13 cellular contexts compared by ENCODE assay signal in genomic region chr6:30200551-30201281, GRCh38. TPM values are rescaled to one million over a fixed set of nuclear protein-coding genes. Genes with fewer than 3 reads are reported as not detected.
DNase-seq lines count a peak whose midpoint lies in the region; ATAC-seq and TF ChIP-seq lines count a peak whose summit lies in the region.
"Had no signal": no experiment of that assay in that cellular context is flagged by ENCODE, and none has a peak within 500 bp of the region (broad histone marks: within the 10 kb centered on the region; RNA-seq: fewer than 3 reads in every experiment).

No MANE protein-coding gene starts in this region.

- in situ Hi-C loops in GM13976 (cut with MboI; ENCODE audit: low sequenced_read_pairs, unreplicated experiment): no loop called here

- peaks cover 18 to 34% (median 28%) of the 10 kb centered on the region in 4 donors for H3K36me3 ChIP-seq in liver (ENCODE audit: control insufficient read depth in 4 of 4, insufficient read depth in 3 of 4, low read depth in 1 of 4, low read length in 3 of 4)

- peak in 1 of 2 donors; percentile 19 for TF ChIP-seq RAD21 in liver (IDR thresholded peaks at IDR 0.05)

- peak; percentile 67 for DNase-seq in GM13976 (ENCODE audit: low spot score)
- DNase-seq in NOMO-1 treated with DMSO at 0.1 percent for 48 hours (lab: John Stamatoyannopoulos, UW; ENCODE audit: unreplicated experiment): peak; percentile 88
- DNase-seq in NCI-H2196 treated with DMSO at 0.1 percent for 48 hours (lab: John Stamatoyannopoulos, UW; ENCODE audit: unreplicated experiment): no peak
- no peak for DNase-seq in H4 (ENCODE audit: low spot score)
- no peak for DNase-seq in left ventricle myocardium superior
- DNase-seq: activated naive CD8-positive, alpha-beta T cell treated with anti-CD3 and anti-CD28 coated beads, Interleukin-2, amount 50 U/mL, for 24 hours; mesendoderm; NCI-H1092; upper lobe of left lung had no signal

- H3K4me1 ChIP-seq in liver (ENCODE audit: control insufficient read depth in 4 of 4, insufficient read depth in 4 of 4, low read length in 3 of 4): peaks cover 6 to 56% (median 52%) of the 10 kb centered on the region in 4 donors

- peak overlapping the region in 1 of 3 donors; percentile 9 for H3K4me3 ChIP-seq in liver (ENCODE audit: low read depth in 1 of 3, low read length in 3 of 3)
- H3K4me3 ChIP-seq: upper lobe of left lung had no signal

- peak overlapping the region in 1 of 2 donors; percentile 24 for H3K9ac ChIP-seq in liver (ENCODE audit: low read depth in 1 of 2, low read length in 2 of 2)

- intact Hi-C loops in left ventricle myocardium superior (cut with micrococcal nuclease): no loop called here

- TF ChIP-seq CTCF in GM13976 (IDR thresholded peaks at IDR 0.05; ENCODE audit: borderline replicate concordance, control extremely low read depth, extremely low read depth, insufficient read depth, missing control alignments) (no peak), liver (IDR thresholded peaks at IDR 0.05; ENCODE audit: low read depth, low read length, missing input control) (no peak)

- no peaks in the 10 kb centered on the region for H3K9me3 ChIP-seq in liver (ENCODE audit: control insufficient read depth in 4 of 4, low read length in 3 of 4)
- H3K9me3 ChIP-seq: upper lobe of left lung had no signal

- peak; percentile 72 for ATAC-seq in GM21723 (IDR thresholded peaks at IDR 0.05; ENCODE audit: unreplicated experiment)
- ATAC-seq in HG02884 (IDR thresholded peaks at IDR 0.05; ENCODE audit: unreplicated experiment): no peak
- no peak for ATAC-seq in left ventricle myocardium superior
- ATAC-seq: activated naive CD8-positive, alpha-beta T cell treated with anti-CD3 and anti-CD28 coated beads, Interleukin-2, amount 50 U/mL, for 24 hours had no signal

- H3K27ac ChIP-seq in liver (ENCODE audit: low read depth in 1 of 2, low read length in 2 of 2): peak overlapping the region; percentile 72 to 76
- H3K27ac ChIP-seq: upper lobe of left lung had no signal

- no peaks in the 10 kb centered on the region for H3K27me3 ChIP-seq in liver (ENCODE audit: control insufficient read depth in 4 of 4, insufficient read depth in 4 of 4, low read length in 3 of 4)
- H3K27me3 ChIP-seq: upper lobe of left lung had no signal

- WGBS in liver: 27% methylated on average over 6 of the region's 6 CpGs

TF ChIP-seq in liver, 16 proteins besides CTCF, POLR2A, EP300 and RAD21:
- TF ChIP-seq JUND (IDR thresholded peaks at IDR 0.05) (peak; percentile 24 to 62), TAF1 (conservative IDR thresholded peaks at IDR 0.05) (no peak), SP1 (IDR thresholded peaks at IDR 0.05) (peak; percentile 86), NR2F2 (IDR thresholded peaks at IDR 0.05) (peak; percentile 44), FOXA1 (IDR thresholded peaks at IDR 0.05) (peak; percentile 59), YY1 (IDR thresholded peaks at IDR 0.05) (peak; percentile 90), HNF4G (IDR thresholded peaks at IDR 0.05) (peak; percentile 52), RXRA (IDR thresholded peaks at IDR 0.05) (peak; percentile 87 to 93), HNF4A (conservative IDR thresholded peaks at IDR 0.05) (peak; percentile 70 to 81), ATF3 (IDR thresholded peaks at IDR 0.05) (no peak), EGR1 (IDR thresholded peaks at IDR 0.05; ENCODE audit: low read depth in 2 of 2) (no peak), FOXA2 (IDR thresholded peaks at IDR 0.05) (peak; percentile 40), REST (IDR thresholded peaks at IDR 0.05) (peak; percentile 14), GABPA (IDR thresholded peaks at IDR 0.05 in 1 of 2, conservative IDR thresholded peaks at IDR 0.05 in 1 of 2) (peak in 1 of 2 donors; percentile 60)
- TF ChIP-seq, protein P1, sequence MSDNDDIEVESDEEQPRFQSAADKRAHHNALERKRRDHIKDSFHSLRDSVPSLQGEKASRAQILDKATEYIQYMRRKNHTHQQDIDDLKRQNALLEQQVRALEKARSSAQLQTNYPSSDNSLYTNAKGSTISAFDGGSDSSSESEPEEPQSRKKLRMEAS (IDR thresholded peaks at IDR 0.05): peak; percentile 82
- TF ChIP-seq, protein P2, sequence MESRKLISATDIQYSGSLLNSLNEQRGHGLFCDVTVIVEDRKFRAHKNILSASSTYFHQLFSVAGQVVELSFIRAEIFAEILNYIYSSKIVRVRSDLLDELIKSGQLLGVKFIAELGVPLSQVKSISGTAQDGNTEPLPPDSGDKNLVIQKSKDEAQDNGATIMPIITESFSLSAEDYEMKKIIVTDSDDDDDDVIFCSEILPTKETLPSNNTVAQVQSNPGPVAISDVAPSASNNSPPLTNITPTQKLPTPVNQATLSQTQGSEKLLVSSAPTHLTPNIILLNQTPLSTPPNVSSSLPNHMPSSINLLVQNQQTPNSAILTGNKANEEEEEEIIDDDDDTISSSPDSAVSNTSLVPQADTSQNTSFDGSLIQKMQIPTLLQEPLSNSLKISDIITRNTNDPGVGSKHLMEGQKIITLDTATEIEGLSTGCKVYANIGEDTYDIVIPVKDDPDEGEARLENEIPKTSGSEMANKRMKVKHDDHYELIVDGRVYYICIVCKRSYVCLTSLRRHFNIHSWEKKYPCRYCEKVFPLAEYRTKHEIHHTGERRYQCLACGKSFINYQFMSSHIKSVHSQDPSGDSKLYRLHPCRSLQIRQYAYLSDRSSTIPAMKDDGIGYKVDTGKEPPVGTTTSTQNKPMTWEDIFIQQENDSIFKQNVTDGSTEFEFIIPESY (IDR thresholded peaks at IDR 0.05): peak; percentile 81

RNA-seq across cellular contexts. Expression of gene TRIM26, which starts 12.5 kb away (rescaled TPM):
- total RNA-seq in liver: 10 to 100 TPM; 14.9 to 50.1 TPM
- polyA plus RNA-seq in liver: 10 to 100 TPM; 16.9 to 30.9 TPM
- total RNA-seq in H4 (2014; rRNA removed; shearing (Covaris generic)): 39.6 and 50.5 TPM in 2 replicates
- total RNA-seq in left ventricle myocardium superior: 21.9 TPM

RNA-seq across cellular contexts. Expression of gene TRIM15, which starts 37.4 kb away (rescaled TPM):
- total RNA-seq in liver: 1 to 10 TPM; 1.6 to 2.2 TPM
- polyA plus RNA-seq in liver: 1 to 10 TPM; 1.6 to 2.8 TPM
- 0.04 TPM in 1 of 2 replicates, not detected in the other for total RNA-seq in H4 (2014; rRNA removed; shearing (Covaris generic))
- total RNA-seq in left ventricle myocardium superior: not detected
- total RNA-seq: fibroblast of lung had no signal
- polyA plus RNA-seq: fibroblast of lung had no signal

RNA-seq across cellular contexts. Expression of gene TRIM10, which starts 39.7 kb away (rescaled TPM):
- total RNA-seq in liver (100 to 1,000 TPM in 1 of 2 donors, under 1 TPM in 1; 0.75 to 128 TPM), left ventricle myocardium superior (not detected)
- polyA plus RNA-seq in liver: under 1 TPM; 0.29 to 0.72 TPM
- not detected in 2 replicates for total RNA-seq in H4 (2014; rRNA removed; shearing (Covaris generic))
- total RNA-seq: fibroblast of lung had no signal
- polyA plus RNA-seq: fibroblast of lung had no signal

Comparison
In these comparisons a context has a peak if more than half of its experiments do, and no peak if none do; other contexts are left out.
1. DNase-seq: peak in GM13976 (single experiment) and NOMO-1 treated with DMSO at 0.1 percent for 48 hours (single experiment); none in NCI-H2196 treated with DMSO at 0.1 percent for 48 hours (single experiment), H4 (single experiment) and left ventricle myocardium superior (single experiment).